In the genomic region with DNA sequence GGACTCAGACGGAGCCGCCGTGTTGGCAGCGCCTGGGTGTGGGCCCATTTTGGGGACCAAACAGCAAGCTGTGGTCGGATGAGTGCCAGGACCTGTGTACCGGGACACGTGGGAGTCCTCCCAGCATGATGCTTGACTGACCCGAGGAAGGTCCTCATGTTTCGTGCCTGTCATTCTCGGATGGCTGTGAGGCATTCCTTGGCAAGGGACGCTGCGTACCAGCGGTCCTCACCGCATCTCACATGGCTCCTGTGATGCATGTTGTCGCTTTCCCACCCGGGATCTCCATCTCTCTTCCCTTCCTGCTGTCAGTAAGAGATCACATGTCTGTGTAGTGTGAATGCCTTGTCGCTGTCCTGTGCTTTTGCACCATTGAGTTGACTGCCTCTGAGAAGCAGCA, we compare ENCODE assay signal across 4 cellular contexts. TPM values are rescaled to one million over a fixed set of nuclear protein-coding genes. Genes with fewer than 3 reads are reported as not detected.
"Had no signal": no experiment of that assay in that cellular context is flagged by ENCODE, and none has a peak within 500 bp of the region (broad histone marks: within the 10 kb centered on the region; RNA-seq: fewer than 3 reads in every experiment).

No MANE protein-coding gene starts in this region.

RNA-seq across cellular contexts. Expression of a gene that starts 40.0 kb away (rescaled TPM):
- total RNA-seq: LHCN-M2, M059J, MCF 10A, NCI-H460 had no signal
